1 cellular context compared by ENCODE assay signal in the genomic region with DNA sequence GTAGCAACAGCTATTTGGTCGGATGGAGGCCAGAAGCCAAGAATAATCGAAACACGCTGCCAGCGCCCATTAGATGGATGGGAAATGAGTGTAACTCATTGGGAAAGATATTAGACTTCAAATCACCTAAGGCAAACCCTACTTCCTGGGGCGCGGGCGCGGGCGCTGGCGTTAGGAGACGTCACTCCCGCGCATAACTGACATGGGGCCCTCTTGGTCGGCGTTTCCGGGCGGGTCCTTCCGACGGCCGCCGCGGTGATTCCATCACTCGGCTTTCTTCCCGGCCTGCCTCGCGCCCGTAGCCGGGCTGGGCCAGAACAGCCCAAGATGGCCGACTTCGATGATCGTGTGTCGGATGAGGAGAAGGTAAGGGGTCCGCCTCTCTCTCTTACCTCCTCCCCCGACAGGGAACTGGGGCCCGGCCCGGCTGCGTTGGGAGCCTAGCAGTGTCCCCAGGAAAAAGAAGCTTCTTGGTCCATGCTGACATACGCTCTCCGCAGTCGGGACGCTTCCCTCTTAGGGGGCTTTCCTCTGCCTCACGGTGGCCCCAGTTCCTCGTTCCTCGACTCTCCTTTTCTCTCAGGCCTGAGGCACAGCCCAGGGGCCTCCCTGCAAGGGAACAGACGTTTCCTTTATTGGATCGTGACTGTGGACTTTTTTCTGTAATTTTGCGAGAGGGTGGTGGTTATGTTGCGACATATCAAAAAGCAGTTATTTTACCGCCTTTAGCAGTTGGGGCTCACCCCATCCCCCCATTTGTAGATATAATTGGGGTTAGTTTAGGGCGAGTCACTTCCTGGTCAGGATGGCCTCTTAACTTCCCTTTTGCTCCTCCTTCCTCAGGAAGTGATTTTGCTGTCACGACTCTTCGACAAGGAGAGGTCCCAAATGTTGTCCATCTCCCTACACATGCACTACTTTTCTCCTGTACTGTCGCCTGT.
TF ChIP-seq lines count a peak whose summit lies in the region.

A gene (plus strand): TSS at position 315 of the 941 bp plus-strand sequence. CDS start 13 bp downstream, at position 328.

TF ChIP-seq in K562, 482 proteins besides CTCF, POLR2A, EP300 and RAD21 (continued from another document and continues in another):
- TF ChIP-seq, protein P1, sequence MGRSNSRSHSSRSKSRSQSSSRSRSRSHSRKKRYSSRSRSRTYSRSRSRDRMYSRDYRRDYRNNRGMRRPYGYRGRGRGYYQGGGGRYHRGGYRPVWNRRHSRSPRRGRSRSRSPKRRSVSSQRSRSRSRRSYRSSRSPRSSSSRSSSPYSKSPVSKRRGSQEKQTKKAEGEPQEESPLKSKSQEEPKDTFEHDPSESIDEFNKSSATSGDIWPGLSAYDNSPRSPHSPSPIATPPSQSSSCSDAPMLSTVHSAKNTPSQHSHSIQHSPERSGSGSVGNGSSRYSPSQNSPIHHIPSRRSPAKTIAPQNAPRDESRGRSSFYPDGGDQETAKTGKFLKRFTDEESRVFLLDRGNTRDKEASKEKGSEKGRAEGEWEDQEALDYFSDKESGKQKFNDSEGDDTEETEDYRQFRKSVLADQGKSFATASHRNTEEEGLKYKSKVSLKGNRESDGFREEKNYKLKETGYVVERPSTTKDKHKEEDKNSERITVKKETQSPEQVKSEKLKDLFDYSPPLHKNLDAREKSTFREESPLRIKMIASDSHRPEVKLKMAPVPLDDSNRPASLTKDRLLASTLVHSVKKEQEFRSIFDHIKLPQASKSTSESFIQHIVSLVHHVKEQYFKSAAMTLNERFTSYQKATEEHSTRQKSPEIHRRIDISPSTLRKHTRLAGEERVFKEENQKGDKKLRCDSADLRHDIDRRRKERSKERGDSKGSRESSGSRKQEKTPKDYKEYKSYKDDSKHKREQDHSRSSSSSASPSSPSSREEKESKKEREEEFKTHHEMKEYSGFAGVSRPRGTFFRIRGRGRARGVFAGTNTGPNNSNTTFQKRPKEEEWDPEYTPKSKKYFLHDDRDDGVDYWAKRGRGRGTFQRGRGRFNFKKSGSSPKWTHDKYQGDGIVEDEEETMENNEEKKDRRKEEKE (IDR thresholded peaks at IDR 0.05; ENCODE audit: borderline replicate concordance in 1 of 2, control insufficient read depth in 1 of 2, low read depth in 2 of 2, low read length in 1 of 2): 0 out of 4 replicates have a peak, but pooled peaks of 1 of the 2 experiments have one; percentile 49
- peak; percentile 62 for TF ChIP-seq SMARCE1 (IDR thresholded peaks at IDR 0.05)
- peak; percentile 40 for TF ChIP-seq TCF3 (CRISPR knock-in tag; IDR thresholded peaks at IDR 0.05)
- TF ChIP-seq ELF2 (CRISPR knock-in tag; IDR thresholded peaks at IDR 0.05): peak; percentile 87
- TF ChIP-seq U2AF1 (optimal IDR thresholded peaks at IDR 0.05; ENCODE audit: low read depth, low read length): no peak
- TF ChIP-seq STAT5A (IDR thresholded peaks at IDR 0.05; ENCODE audit: borderline replicate concordance, low read length): peak; percentile 6; the same call in 1 of the 2 replicates
- TF ChIP-seq YY1 (IDR thresholded peaks at IDR 0.05; ENCODE audit: borderline replicate concordance in 1 of 3, control insufficient read depth in 1 of 3, extremely low read depth in 1 of 3, insufficient read depth in 3 of 3, insufficient read length in 1 of 3, insufficient replicate concordance in 2 of 3, low read depth in 1 of 3, low read length in 2 of 3): peak; percentile 97 to 99 (median 99)
- TF ChIP-seq LARP7 (IDR thresholded peaks at IDR 0.05): peak; percentile 78; the same call in 1 of the 2 replicates
- TF ChIP-seq, protein P2, sequence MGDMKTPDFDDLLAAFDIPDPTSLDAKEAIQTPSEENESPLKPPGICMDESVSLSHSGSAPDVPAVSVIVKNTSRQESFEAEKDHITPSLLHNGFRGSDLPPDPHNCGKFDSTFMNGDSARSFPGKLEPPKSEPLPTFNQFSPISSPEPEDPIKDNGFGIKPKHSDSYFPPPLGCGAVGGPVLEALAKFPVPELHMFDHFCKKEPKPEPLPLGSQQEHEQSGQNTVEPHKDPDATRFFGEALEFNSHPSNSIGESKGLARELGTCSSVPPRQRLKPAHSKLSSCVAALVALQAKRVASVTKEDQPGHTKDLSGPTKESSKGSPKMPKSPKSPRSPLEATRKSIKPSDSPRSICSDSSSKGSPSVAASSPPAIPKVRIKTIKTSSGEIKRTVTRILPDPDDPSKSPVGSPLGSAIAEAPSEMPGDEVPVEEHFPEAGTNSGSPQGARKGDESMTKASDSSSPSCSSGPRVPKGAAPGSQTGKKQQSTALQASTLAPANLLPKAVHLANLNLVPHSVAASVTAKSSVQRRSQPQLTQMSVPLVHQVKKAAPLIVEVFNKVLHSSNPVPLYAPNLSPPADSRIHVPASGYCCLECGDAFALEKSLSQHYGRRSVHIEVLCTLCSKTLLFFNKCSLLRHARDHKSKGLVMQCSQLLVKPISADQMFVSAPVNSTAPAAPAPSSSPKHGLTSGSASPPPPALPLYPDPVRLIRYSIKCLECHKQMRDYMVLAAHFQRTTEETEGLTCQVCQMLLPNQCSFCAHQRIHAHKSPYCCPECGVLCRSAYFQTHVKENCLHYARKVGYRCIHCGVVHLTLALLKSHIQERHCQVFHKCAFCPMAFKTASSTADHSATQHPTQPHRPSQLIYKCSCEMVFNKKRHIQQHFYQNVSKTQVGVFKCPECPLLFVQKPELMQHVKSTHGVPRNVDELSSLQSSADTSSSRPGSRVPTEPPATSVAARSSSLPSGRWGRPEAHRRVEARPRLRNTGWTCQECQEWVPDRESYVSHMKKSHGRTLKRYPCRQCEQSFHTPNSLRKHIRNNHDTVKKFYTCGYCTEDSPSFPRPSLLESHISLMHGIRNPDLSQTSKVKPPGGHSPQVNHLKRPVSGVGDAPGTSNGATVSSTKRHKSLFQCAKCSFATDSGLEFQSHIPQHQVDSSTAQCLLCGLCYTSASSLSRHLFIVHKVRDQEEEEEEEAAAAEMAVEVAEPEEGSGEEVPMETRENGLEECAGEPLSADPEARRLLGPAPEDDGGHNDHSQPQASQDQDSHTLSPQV (IDR thresholded peaks at IDR 0.05): peak; percentile 52; the same call in 1 of the 2 replicates
- TF ChIP-seq, protein P3, sequence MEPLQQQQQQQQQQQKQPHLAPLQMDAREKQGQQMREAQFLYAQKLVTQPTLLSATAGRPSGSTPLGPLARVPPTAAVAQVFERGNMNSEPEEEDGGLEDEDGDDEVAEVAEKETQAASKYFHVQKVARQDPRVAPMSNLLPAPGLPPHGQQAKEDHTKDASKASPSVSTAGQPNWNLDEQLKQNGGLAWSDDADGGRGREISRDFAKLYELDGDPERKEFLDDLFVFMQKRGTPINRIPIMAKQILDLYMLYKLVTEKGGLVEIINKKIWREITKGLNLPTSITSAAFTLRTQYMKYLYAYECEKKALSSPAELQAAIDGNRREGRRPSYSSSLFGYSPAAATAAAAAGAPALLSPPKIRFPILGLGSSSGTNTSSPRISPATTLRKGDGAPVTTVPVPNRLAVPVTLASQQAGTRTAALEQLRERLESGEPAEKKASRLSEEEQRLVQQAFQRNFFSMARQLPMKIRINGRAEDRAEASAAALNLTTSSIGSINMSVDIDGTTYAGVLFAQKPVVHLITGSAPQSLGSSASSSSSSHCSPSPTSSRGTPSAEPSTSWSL (CRISPR knock-in tag; IDR thresholded peaks at IDR 0.05; ENCODE audit: borderline replicate concordance): no peak
- TF ChIP-seq RNF2 (IDR thresholded peaks at IDR 0.05): peak; percentile 76
- TF ChIP-seq, protein P4, sequence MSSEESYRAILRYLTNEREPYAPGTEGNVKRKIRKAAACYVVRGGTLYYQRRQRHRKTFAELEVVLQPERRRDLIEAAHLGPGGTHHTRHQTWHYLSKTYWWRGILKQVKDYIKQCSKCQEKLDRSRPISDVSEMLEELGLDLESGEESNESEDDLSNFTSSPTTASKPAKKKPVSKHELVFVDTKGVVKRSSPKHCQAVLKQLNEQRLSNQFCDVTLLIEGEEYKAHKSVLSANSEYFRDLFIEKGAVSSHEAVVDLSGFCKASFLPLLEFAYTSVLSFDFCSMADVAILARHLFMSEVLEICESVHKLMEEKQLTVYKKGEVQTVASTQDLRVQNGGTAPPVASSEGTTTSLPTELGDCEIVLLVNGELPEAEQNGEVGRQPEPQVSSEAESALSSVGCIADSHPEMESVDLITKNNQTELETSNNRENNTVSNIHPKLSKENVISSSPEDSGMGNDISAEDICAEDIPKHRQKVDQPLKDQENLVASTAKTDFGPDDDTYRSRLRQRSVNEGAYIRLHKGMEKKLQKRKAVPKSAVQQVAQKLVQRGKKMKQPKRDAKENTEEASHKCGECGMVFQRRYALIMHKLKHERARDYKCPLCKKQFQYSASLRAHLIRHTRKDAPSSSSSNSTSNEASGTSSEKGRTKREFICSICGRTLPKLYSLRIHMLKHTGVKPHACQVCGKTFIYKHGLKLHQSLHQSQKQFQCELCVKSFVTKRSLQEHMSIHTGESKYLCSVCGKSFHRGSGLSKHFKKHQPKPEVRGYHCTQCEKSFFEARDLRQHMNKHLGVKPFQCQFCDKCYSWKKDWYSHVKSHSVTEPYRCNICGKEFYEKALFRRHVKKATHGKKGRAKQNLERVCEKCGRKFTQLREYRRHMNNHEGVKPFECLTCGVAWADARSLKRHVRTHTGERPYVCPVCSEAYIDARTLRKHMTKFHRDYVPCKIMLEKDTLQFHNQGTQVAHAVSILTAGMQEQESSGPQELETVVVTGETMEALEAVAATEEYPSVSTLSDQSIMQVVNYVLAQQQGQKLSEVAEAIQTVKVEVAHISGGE (CRISPR knock-in tag; IDR thresholded peaks at IDR 0.05): peak in 1 of 3 experiments; percentile 77; a peak in 2 of 6 replicates
- TF ChIP-seq, protein P5, sequence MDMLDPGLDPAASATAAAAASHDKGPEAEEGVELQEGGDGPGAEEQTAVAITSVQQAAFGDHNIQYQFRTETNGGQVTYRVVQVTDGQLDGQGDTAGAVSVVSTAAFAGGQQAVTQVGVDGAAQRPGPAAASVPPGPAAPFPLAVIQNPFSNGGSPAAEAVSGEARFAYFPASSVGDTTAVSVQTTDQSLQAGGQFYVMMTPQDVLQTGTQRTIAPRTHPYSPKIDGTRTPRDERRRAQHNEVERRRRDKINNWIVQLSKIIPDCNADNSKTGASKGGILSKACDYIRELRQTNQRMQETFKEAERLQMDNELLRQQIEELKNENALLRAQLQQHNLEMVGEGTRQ (CRISPR knock-in tag; IDR thresholded peaks at IDR 0.05): no peak
- TF ChIP-seq FIP1L1 (IDR thresholded peaks at IDR 0.05; ENCODE audit: low read depth, low read length, poor library complexity, severe bottlenecking): peak; percentile 66
- TF ChIP-seq, protein P6, sequence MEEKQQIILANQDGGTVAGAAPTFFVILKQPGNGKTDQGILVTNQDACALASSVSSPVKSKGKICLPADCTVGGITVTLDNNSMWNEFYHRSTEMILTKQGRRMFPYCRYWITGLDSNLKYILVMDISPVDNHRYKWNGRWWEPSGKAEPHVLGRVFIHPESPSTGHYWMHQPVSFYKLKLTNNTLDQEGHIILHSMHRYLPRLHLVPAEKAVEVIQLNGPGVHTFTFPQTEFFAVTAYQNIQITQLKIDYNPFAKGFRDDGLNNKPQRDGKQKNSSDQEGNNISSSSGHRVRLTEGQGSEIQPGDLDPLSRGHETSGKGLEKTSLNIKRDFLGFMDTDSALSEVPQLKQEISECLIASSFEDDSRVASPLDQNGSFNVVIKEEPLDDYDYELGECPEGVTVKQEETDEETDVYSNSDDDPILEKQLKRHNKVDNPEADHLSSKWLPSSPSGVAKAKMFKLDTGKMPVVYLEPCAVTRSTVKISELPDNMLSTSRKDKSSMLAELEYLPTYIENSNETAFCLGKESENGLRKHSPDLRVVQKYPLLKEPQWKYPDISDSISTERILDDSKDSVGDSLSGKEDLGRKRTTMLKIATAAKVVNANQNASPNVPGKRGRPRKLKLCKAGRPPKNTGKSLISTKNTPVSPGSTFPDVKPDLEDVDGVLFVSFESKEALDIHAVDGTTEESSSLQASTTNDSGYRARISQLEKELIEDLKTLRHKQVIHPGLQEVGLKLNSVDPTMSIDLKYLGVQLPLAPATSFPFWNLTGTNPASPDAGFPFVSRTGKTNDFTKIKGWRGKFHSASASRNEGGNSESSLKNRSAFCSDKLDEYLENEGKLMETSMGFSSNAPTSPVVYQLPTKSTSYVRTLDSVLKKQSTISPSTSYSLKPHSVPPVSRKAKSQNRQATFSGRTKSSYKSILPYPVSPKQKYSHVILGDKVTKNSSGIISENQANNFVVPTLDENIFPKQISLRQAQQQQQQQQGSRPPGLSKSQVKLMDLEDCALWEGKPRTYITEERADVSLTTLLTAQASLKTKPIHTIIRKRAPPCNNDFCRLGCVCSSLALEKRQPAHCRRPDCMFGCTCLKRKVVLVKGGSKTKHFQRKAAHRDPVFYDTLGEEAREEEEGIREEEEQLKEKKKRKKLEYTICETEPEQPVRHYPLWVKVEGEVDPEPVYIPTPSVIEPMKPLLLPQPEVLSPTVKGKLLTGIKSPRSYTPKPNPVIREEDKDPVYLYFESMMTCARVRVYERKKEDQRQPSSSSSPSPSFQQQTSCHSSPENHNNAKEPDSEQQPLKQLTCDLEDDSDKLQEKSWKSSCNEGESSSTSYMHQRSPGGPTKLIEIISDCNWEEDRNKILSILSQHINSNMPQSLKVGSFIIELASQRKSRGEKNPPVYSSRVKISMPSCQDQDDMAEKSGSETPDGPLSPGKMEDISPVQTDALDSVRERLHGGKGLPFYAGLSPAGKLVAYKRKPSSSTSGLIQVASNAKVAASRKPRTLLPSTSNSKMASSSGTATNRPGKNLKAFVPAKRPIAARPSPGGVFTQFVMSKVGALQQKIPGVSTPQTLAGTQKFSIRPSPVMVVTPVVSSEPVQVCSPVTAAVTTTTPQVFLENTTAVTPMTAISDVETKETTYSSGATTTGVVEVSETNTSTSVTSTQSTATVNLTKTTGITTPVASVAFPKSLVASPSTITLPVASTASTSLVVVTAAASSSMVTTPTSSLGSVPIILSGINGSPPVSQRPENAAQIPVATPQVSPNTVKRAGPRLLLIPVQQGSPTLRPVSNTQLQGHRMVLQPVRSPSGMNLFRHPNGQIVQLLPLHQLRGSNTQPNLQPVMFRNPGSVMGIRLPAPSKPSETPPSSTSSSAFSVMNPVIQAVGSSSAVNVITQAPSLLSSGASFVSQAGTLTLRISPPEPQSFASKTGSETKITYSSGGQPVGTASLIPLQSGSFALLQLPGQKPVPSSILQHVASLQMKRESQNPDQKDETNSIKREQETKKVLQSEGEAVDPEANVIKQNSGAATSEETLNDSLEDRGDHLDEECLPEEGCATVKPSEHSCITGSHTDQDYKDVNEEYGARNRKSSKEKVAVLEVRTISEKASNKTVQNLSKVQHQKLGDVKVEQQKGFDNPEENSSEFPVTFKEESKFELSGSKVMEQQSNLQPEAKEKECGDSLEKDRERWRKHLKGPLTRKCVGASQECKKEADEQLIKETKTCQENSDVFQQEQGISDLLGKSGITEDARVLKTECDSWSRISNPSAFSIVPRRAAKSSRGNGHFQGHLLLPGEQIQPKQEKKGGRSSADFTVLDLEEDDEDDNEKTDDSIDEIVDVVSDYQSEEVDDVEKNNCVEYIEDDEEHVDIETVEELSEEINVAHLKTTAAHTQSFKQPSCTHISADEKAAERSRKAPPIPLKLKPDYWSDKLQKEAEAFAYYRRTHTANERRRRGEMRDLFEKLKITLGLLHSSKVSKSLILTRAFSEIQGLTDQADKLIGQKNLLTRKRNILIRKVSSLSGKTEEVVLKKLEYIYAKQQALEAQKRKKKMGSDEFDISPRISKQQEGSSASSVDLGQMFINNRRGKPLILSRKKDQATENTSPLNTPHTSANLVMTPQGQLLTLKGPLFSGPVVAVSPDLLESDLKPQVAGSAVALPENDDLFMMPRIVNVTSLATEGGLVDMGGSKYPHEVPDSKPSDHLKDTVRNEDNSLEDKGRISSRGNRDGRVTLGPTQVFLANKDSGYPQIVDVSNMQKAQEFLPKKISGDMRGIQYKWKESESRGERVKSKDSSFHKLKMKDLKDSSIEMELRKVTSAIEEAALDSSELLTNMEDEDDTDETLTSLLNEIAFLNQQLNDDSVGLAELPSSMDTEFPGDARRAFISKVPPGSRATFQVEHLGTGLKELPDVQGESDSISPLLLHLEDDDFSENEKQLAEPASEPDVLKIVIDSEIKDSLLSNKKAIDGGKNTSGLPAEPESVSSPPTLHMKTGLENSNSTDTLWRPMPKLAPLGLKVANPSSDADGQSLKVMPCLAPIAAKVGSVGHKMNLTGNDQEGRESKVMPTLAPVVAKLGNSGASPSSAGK (IDR thresholded peaks at IDR 0.05): peak; percentile 80
- peak; percentile 96 for TF ChIP-seq POLR2B (IDR thresholded peaks at IDR 0.05; ENCODE audit: low read depth, partially characterized antibody)
- TF ChIP-seq FOXK2 (conservative IDR thresholded peaks at IDR 0.05 in 1 of 2, IDR thresholded peaks at IDR 0.05 in 1 of 2; ENCODE audit: low read depth in 2 of 2): peak in 1 of 2 experiments; percentile 37; a peak in 1 of 4 replicates
- TF ChIP-seq TRIM24 (IDR thresholded peaks at IDR 0.05): peak in 1 of 2 experiments; percentile 8; a peak in 1 of 4 replicates
